In genomic region chr9:76618762-76619161, GRCh38 we compare ENCODE assay signal across 17 cellular contexts.
DNase-seq lines count a peak whose midpoint lies in the region; ATAC-seq and TF ChIP-seq lines count a peak whose summit lies in the region.
"Had no signal": no experiment of that assay in that cellular context is flagged by ENCODE, and none has a peak within 500 bp of the region (broad histone marks: within the 10 kb centered on the region; RNA-seq: fewer than 3 reads in every experiment).

No MANE protein-coding gene starts in this region.

- TF ChIP-seq CTCF in HL-60 (IDR thresholded peaks at IDR 0.05; ENCODE audit: insufficient read depth, low read length) (no peak), esophagus squamous epithelium (IDR thresholded peaks at IDR 0.05) (no peak), neutrophil (IDR thresholded peaks at IDR 0.05) (no peak), GM13976 (IDR thresholded peaks at IDR 0.05; ENCODE audit: borderline replicate concordance, control extremely low read depth, extremely low read depth, insufficient read depth, missing control alignments) (no peak)

- intact Hi-C loops in esophagus squamous epithelium (cut with DNase I): no loop called here

- H3K4me3 ChIP-seq in HL-60 (replicated peaks; ENCODE audit: insufficient read depth, low read length) (no peak overlapping the region), esophagus squamous epithelium (no peak overlapping the region), neutrophil (ENCODE audit: low read depth in 1 of 2, low read length in 1 of 2) (no peak overlapping the region)
- H3K4me3 ChIP-seq: body of pancreas, K562 had no signal

- TF ChIP-seq POLR2A in esophagus squamous epithelium (IDR thresholded peaks at IDR 0.05): no peak

- H3K36me3 ChIP-seq in esophagus squamous epithelium: no peaks in the 10 kb centered on the region
- no peaks in the 10 kb centered on the region for H3K36me3 ChIP-seq in neutrophil

- no peak for ATAC-seq in GM19463 (IDR thresholded peaks at IDR 0.05; ENCODE audit: unreplicated experiment)
- ATAC-seq: body of pancreas, K562 had no signal

- in situ Hi-C loops in GM13976 (cut with MboI; ENCODE audit: low sequenced_read_pairs, unreplicated experiment): no loop called here

- H3K27ac ChIP-seq in HL-60 (replicated peaks) (peak overlapping the region; percentile 40), esophagus squamous epithelium (peak overlapping the region in 3 of 4 donors; percentile 34 to 82 (median 49)), neutrophil (peak overlapping the region; percentile 62)

- H3K4me1 ChIP-seq in esophagus squamous epithelium (peaks cover 0 to 18% (median 4%) of the 10 kb centered on the region in 3 donors), neutrophil (ENCODE audit: control insufficient read depth in 1 of 2, insufficient read depth in 1 of 2, low read depth in 1 of 2, low read length in 1 of 2) (peaks cover 38 to 47% of the 10 kb centered on the region in 2 experiments)

- H3K9me3 ChIP-seq in esophagus squamous epithelium (no peaks in the 10 kb centered on the region), neutrophil (no peaks in the 10 kb centered on the region)
- H3K9me3 ChIP-seq: body of pancreas had no signal

- no peaks in the 10 kb centered on the region for H3K27me3 ChIP-seq in HL-60 (ENCODE audit: insufficient read depth, poor library complexity, severe bottlenecking)
- H3K27me3 ChIP-seq in esophagus squamous epithelium: no peaks in the 10 kb centered on the region
- no peaks in the 10 kb centered on the region for H3K27me3 ChIP-seq in neutrophil
- H3K27me3 ChIP-seq: body of pancreas had no signal

- DNase-seq in AG08395 (ENCODE audit: low spot score) (peak; percentile 82), HL-60 (ENCODE audit: low read depth in 1 of 2, low spot score in 1 of 2) (no peak), esophagus squamous epithelium (lab: John Stamatoyannopoulos, UW) (no peak), NCI-H1105 treated with DMSO at 0.1 percent for 48 hours (lab: John Stamatoyannopoulos, UW) (no peak), pons (ENCODE audit: low spot score) (no peak), GM13976 (ENCODE audit: low spot score) (no peak)
- DNase-seq: ACHN, body of pancreas, DMS153, endodermal cell, hippocampal formation, NCI-H146, NCI-H69, nephron progenitor cell had no signal

- 64 to 70% methylated on average over 4 of the region's 4 CpGs for WGBS in esophagus squamous epithelium, 2 donors
